In the genomic region with DNA sequence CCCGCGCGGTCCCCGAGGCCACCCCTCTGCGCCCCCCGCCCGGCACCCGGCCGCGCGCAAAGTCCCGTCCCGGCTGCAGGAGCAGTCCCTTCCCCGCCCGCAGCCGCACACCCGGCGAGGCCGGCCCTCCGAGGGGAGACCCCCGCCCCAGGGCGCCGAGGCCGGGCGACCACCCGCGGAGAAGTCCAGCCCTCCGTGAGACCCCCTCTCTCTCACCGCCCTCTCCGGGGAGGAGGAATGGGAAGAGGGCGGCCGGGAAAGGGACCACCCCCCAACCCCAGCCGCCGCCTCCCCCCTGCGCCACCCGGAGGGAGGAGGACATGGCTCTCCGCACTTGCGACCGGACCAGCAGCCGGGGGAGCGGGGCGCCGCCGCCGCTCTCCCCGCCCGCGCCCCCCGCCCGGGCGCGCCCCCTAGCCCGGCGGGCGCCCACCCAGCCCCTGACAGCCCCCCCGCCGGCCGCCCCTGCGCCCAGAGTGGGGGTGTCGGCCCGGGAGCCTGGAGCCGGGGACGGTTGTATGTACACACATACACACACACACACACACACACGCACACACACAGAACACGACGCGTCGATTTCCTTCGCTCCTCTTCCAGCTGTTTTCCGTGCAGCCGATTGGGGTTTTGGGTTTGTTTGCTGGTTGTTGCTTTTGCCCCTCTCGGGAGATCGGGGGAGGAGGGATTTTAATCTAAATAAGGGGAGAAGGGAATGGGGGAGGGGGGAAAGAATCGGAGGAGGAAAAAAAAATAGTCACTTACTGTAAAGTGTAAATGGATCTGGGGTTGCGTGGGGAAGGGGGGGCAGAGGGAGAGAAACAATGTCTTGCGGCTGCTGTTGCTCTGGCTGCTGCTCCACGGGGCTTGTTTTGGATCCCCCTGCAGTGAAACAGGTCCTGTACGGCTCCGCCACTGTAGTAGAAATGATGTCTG, we compare ENCODE assay signal across 1 cellular context.
A peak's percentile ranks its signal among the peaks of the same experiment; 100 is the strongest.
TF ChIP-seq lines count a peak whose summit lies in the region.

Gene ATXN1 (minus strand): TSS at position 925 of the 933 bp plus-strand sequence.

TF ChIP-seq in HepG2, 621 proteins besides CTCF, POLR2A, EP300 and RAD21 (continued from another document and continues in another):
- TF ChIP-seq, protein P1, sequence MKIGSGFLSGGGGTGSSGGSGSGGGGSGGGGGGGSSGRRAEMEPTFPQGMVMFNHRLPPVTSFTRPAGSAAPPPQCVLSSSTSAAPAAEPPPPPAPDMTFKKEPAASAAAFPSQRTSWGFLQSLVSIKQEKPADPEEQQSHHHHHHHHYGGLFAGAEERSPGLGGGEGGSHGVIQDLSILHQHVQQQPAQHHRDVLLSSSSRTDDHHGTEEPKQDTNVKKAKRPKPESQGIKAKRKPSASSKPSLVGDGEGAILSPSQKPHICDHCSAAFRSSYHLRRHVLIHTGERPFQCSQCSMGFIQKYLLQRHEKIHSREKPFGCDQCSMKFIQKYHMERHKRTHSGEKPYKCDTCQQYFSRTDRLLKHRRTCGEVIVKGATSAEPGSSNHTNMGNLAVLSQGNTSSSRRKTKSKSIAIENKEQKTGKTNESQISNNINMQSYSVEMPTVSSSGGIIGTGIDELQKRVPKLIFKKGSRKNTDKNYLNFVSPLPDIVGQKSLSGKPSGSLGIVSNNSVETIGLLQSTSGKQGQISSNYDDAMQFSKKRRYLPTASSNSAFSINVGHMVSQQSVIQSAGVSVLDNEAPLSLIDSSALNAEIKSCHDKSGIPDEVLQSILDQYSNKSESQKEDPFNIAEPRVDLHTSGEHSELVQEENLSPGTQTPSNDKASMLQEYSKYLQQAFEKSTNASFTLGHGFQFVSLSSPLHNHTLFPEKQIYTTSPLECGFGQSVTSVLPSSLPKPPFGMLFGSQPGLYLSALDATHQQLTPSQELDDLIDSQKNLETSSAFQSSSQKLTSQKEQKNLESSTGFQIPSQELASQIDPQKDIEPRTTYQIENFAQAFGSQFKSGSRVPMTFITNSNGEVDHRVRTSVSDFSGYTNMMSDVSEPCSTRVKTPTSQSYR (CRISPR knock-in tag; IDR thresholded peaks at IDR 0.05; ENCODE audit: borderline replicate concordance) = no peak
- no peak for TF ChIP-seq ATF3 (CRISPR knock-in tag; IDR thresholded peaks at IDR 0.05)
- no peak for TF ChIP-seq ZNF564 (CRISPR knock-in tag; IDR thresholded peaks at IDR 0.05)
- no peak for TF ChIP-seq ZNF841 (CRISPR knock-in tag; IDR thresholded peaks at IDR 0.05; ENCODE audit: borderline replicate concordance)
- no peak for TF ChIP-seq SCMH1 (CRISPR knock-in tag; IDR thresholded peaks at IDR 0.05; ENCODE audit: borderline replicate concordance)
- TF ChIP-seq DMTF1 (CRISPR knock-in tag; IDR thresholded peaks at IDR 0.05) = no peak
- no peak for TF ChIP-seq ZFAT (CRISPR knock-in tag; conservative IDR thresholded peaks at IDR 0.05)
- no peak for TF ChIP-seq FLYWCH1 (CRISPR knock-in tag; IDR thresholded peaks at IDR 0.05)
- no peak for TF ChIP-seq ZNF577 (CRISPR knock-in tag; IDR thresholded peaks at IDR 0.05; ENCODE audit: borderline replicate concordance, low read depth)
- no peak for TF ChIP-seq SRY (CRISPR knock-in tag; IDR thresholded peaks at IDR 0.05)
- TF ChIP-seq ZNF646 (CRISPR knock-in tag; IDR thresholded peaks at IDR 0.05) = peak; percentile 92
- TF ChIP-seq E2F2 (CRISPR knock-in tag; IDR thresholded peaks at IDR 0.05; ENCODE audit: borderline replicate concordance) = no peak
- no peak for TF ChIP-seq ZNF629 (CRISPR knock-in tag; conservative IDR thresholded peaks at IDR 0.05)
- TF ChIP-seq TMF1 (CRISPR knock-in tag; IDR thresholded peaks at IDR 0.05; ENCODE audit: low read depth) = no peak; the same call in 1 of the 2 replicates
- TF ChIP-seq, protein P2, sequence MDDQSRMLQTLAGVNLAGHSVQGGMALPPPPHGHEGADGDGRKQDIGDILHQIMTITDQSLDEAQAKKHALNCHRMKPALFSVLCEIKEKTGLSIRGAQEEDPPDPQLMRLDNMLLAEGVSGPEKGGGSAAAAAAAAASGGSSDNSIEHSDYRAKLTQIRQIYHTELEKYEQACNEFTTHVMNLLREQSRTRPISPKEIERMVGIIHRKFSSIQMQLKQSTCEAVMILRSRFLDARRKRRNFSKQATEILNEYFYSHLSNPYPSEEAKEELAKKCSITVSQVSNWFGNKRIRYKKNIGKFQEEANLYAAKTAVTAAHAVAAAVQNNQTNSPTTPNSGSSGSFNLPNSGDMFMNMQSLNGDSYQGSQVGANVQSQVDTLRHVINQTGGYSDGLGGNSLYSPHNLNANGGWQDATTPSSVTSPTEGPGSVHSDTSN (CRISPR knock-in tag; IDR thresholded peaks at IDR 0.05; ENCODE audit: borderline replicate concordance) = no peak
- no peak for TF ChIP-seq GATAD1 (CRISPR knock-in tag; IDR thresholded peaks at IDR 0.05)
- TF ChIP-seq PAF1 (CRISPR knock-in tag; IDR thresholded peaks at IDR 0.05) = no peak
- no peak for TF ChIP-seq ZNF468 (CRISPR knock-in tag; IDR thresholded peaks at IDR 0.05)
- no peak for TF ChIP-seq CAMTA2 (CRISPR knock-in tag; IDR thresholded peaks at IDR 0.05; ENCODE audit: borderline replicate concordance)
- no peak for TF ChIP-seq FOXP1 (IDR thresholded peaks at IDR 0.05)
- no peak for TF ChIP-seq FOXP1 (CRISPR knock-in tag; IDR thresholded peaks at IDR 0.05)
- TF ChIP-seq ZNF251 (CRISPR knock-in tag; IDR thresholded peaks at IDR 0.05) = no peak
- no peak for TF ChIP-seq ZNF235 (CRISPR knock-in tag; IDR thresholded peaks at IDR 0.05; ENCODE audit: borderline replicate concordance)
- TF ChIP-seq ZBTB7B (CRISPR knock-in tag; IDR thresholded peaks at IDR 0.05) = no peak; the same call in 1 of the 2 replicates
- TF ChIP-seq JDP2 (CRISPR knock-in tag; IDR thresholded peaks at IDR 0.05; ENCODE audit: borderline replicate concordance) = no peak
- no peak for TF ChIP-seq ZNF580 (CRISPR knock-in tag; IDR thresholded peaks at IDR 0.05; ENCODE audit: borderline replicate concordance, low read depth)
- TF ChIP-seq ZNF20 (CRISPR knock-in tag; IDR thresholded peaks at IDR 0.05) = no peak
- no peak for TF ChIP-seq XRCC5 (optimal IDR thresholded peaks at IDR 0.05; ENCODE audit: low read length)
- TF ChIP-seq REXO4 (CRISPR knock-in tag; IDR thresholded peaks at IDR 0.05; ENCODE audit: borderline replicate concordance) = no peak
- no peak for TF ChIP-seq RXRA (CRISPR knock-in tag; IDR thresholded peaks at IDR 0.05)
- no peak for TF ChIP-seq MAFF (IDR thresholded peaks at IDR 0.05; ENCODE audit: low read depth, low read length)
- no peak for TF ChIP-seq MED13 (CRISPR knock-in tag; IDR thresholded peaks at IDR 0.05)
- no peak for TF ChIP-seq ZNF362 (CRISPR knock-in tag; IDR thresholded peaks at IDR 0.05; ENCODE audit: borderline replicate concordance)
- TF ChIP-seq, protein P3, sequence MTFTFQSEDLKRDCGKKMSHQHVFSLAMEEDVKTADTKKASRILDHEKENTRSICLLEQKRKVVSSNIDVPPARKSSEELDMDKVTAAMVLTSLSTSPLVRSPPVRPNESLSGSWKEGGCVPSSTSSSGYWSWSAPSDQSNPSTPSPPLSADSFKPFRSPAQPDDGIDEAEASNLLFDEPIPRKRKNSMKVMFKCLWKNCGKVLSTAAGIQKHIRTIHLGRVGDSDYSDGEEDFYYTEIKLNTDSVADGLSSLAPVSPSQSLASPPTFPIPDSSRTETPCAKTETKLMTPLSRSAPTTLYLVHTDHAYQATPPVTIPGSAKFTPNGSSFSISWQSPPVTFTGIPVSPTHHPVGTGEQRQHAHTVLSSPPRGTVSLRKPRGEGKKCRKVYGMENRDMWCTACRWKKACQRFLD (CRISPR knock-in tag; IDR thresholded peaks at IDR 0.05; ENCODE audit: borderline replicate concordance) = no peak; the same call in 1 of the 2 replicates
- TF ChIP-seq ZNF672 (CRISPR knock-in tag; IDR thresholded peaks at IDR 0.05) = 0 out of 2 replicates have a peak, but pooled peaks have one; percentile 9
- TF ChIP-seq MEIS1 (CRISPR knock-in tag; IDR thresholded peaks at IDR 0.05; ENCODE audit: borderline replicate concordance) = no peak
- TF ChIP-seq BCL6 (CRISPR knock-in tag; IDR thresholded peaks at IDR 0.05) = no peak
